Comparison of ENCODE assay signal across 1 cellular context in genomic region chr1:47930215-47930885, GRCh38.
TF ChIP-seq lines count a peak whose summit lies in the region.

No MANE protein-coding gene starts in this region.

TF ChIP-seq in HepG2, 621 proteins besides CTCF, POLR2A, EP300 and RAD21 (continued from another document):
- TF ChIP-seq ZXDC (CRISPR knock-in tag; IDR thresholded peaks at IDR 0.05) (no peak), ZFX (CRISPR knock-in tag; IDR thresholded peaks at IDR 0.05; ENCODE audit: low read depth) (peak; percentile 29; the same call in 1 of the 2 replicates), MAX (IDR thresholded peaks at IDR 0.05) (no peak), ZNF567 (CRISPR knock-in tag; IDR thresholded peaks at IDR 0.05; ENCODE audit: borderline replicate concordance) (no peak), ZBTB33 (CRISPR knock-in tag; IDR thresholded peaks at IDR 0.05) (peak; percentile 76), SP2 (CRISPR knock-in tag; IDR thresholded peaks at IDR 0.05) (no peak), ELF3 (CRISPR knock-in tag; IDR thresholded peaks at IDR 0.05) (no peak), FOXO1 (CRISPR knock-in tag; IDR thresholded peaks at IDR 0.05) (no peak), ERF (CRISPR knock-in tag; IDR thresholded peaks at IDR 0.05) (no peak), USF2 (IDR thresholded peaks at IDR 0.05; ENCODE audit: low read depth, low read length) (no peak), USF2 (CRISPR knock-in tag; IDR thresholded peaks at IDR 0.05; ENCODE audit: borderline replicate concordance) (no peak), DNMT3B (CRISPR knock-in tag; conservative IDR thresholded peaks at IDR 0.05) (no peak), ZNF570 (CRISPR knock-in tag; IDR thresholded peaks at IDR 0.05; ENCODE audit: borderline replicate concordance) (no peak), SOX5 (CRISPR knock-in tag; IDR thresholded peaks at IDR 0.05; ENCODE audit: borderline replicate concordance) (no peak), ZFAT (CRISPR knock-in tag; conservative IDR thresholded peaks at IDR 0.05) (no peak), ZNF687 (CRISPR knock-in tag; IDR thresholded peaks at IDR 0.05) (peak; percentile 56), GMEB1 (CRISPR knock-in tag; IDR thresholded peaks at IDR 0.05; ENCODE audit: borderline replicate concordance) (no peak), KDM6A (CRISPR knock-in tag; IDR thresholded peaks at IDR 0.05; ENCODE audit: low read depth) (no peak), ZNF543 (CRISPR knock-in tag; IDR thresholded peaks at IDR 0.05) (no peak), ZNF280D (CRISPR knock-in tag; IDR thresholded peaks at IDR 0.05) (no peak), TCF12 (IDR thresholded peaks at IDR 0.05) (no peak), TCF12 (CRISPR knock-in tag; IDR thresholded peaks at IDR 0.05) (no peak), ZNF20 (CRISPR knock-in tag; IDR thresholded peaks at IDR 0.05) (no peak), BCL3 (CRISPR knock-in tag; IDR thresholded peaks at IDR 0.05) (no peak), ZBTB49 (CRISPR knock-in tag; IDR thresholded peaks at IDR 0.05; ENCODE audit: borderline replicate concordance) (no peak), ZBTB42 (CRISPR knock-in tag; IDR thresholded peaks at IDR 0.05) (no peak), ZNF629 (CRISPR knock-in tag; conservative IDR thresholded peaks at IDR 0.05) (0 out of 2 replicates have a peak, but pooled peaks have one; percentile 21), STAG1 (CRISPR knock-in tag; IDR thresholded peaks at IDR 0.05) (peak; percentile 36), ZNF501 (CRISPR knock-in tag; IDR thresholded peaks at IDR 0.05) (0 out of 2 replicates have a peak, but pooled peaks have one; percentile 4), MAZ (IDR thresholded peaks at IDR 0.05; ENCODE audit: borderline replicate concordance, low read depth, low read length) (no peak), MAZ (CRISPR knock-in tag; IDR thresholded peaks at IDR 0.05; ENCODE audit: low read depth) (no peak)
